8 cellular contexts compared by ENCODE assay signal in genomic region chr2:211455225-211455841, GRCh38.
DNase-seq lines count a peak whose midpoint lies in the region; ATAC-seq and TF ChIP-seq lines count a peak whose summit lies in the region.

No MANE protein-coding gene starts in this region.

- no peaks in the 10 kb centered on the region for H3K4me1 ChIP-seq in Caco-2
- no peaks in the 10 kb centered on the region for H3K4me1 ChIP-seq in ascending aorta

- no peaks in the 10 kb centered on the region for H3K9me3 Mint-ChIP-seq in Caco-2 (ENCODE audit: unreplicated experiment)

- H3K27ac Mint-ChIP-seq in Caco-2 (ENCODE audit: unreplicated experiment): no peak overlapping the region

- H3K9me3 ChIP-seq in Caco-2 (no peaks in the 10 kb centered on the region), ascending aorta (no peaks in the 10 kb centered on the region)

- H3K27ac ChIP-seq in ascending aorta: no peak overlapping the region

- DNase-seq in Caco-2: peak; percentile 37 to 38
- DNase-seq in NCI-H2196 treated with DMSO at 0.1 percent for 48 hours (lab: John Stamatoyannopoulos, UW; ENCODE audit: unreplicated experiment): peak; percentile 20
- no peak for DNase-seq in ascending aorta (ENCODE audit: low spot score in 2 of 2)
- DNase-seq in hippocampal formation (lab: John Stamatoyannopoulos, UW): peak; percentile 46 to 61
- peak; percentile 1 for DNase-seq in stimulated activated CD4-positive, alpha-beta T cell treated with anti-CD3 and anti-CD28 coated beads, Interleukin-4, amount 100 ng/mL, for 1 hour
- DNase-seq in mesenteric fat pad (ENCODE audit: low spot score): no peak

- BruUV-seq in Caco-2 (replicated peaks; lab: Mats Ljungman, UMichigan): no TSS peak

- intact Hi-C loops in Caco-2 (cut with micrococcal nuclease; ENCODE audit: unreplicated experiment): loop anchor here (1.0 to 10.0 kb wide), 2 partner anchors 241 to 1112 kb away; no protein-coding TSS in a partner anchor
- intact Hi-C loops in ascending aorta (cut with DNase I): loop anchor here (5.0 kb wide), 1 partner anchor 1112 kb away; no protein-coding TSS in a partner anchor

- no peaks in the 10 kb centered on the region for H3K36me3 Mint-ChIP-seq in Caco-2 (ENCODE audit: insufficient read depth, unreplicated experiment)

- CTCF ChIA-PET in Caco-2 (lab: Charles Lee): interaction anchor here (0.6 to 1.1 kb wide), 3 partner anchors 14 to 1113 kb away, joined by 3 to 5 read pairs (median 4); no protein-coding TSS in a partner anchor

- ATAC-seq in GM18867 (IDR thresholded peaks at IDR 0.05; ENCODE audit: unreplicated experiment): peak; percentile 74
- ATAC-seq in HG03060 (IDR thresholded peaks at IDR 0.05; ENCODE audit: low read depth, unreplicated experiment): peak; percentile 57

- no peaks in the 10 kb centered on the region for H3K4me1 Mint-ChIP-seq in Caco-2 (ENCODE audit: low read depth, unreplicated experiment)

- TF ChIP-seq CTCF in Caco-2 (IDR thresholded peaks at IDR 0.05; ENCODE audit: insufficient read depth in 1 of 2, low read depth in 1 of 2, low read length in 1 of 2, severe bottlenecking in 1 of 2, unreplicated experiment in 1 of 2) (peak; percentile 71 to 93), ascending aorta (IDR thresholded peaks at IDR 0.05) (peak; percentile 30 to 86 (median 84))

- POLR2A ChIA-PET in Caco-2 (lab: Charles Lee): no interaction called here

- H3K4me3 ChIP-seq in Caco-2 (ENCODE audit: low read depth, low read length) (no peak overlapping the region), ascending aorta (no peak overlapping the region)

- H3K36me3 ChIP-seq in Caco-2 (ENCODE audit: control insufficient read depth, insufficient read depth, low read length): no peaks in the 10 kb centered on the region
- no peaks in the 10 kb centered on the region for H3K36me3 ChIP-seq in ascending aorta

- H3K27me3 ChIP-seq in Caco-2 (replicated peaks; ENCODE audit: control insufficient read depth, insufficient read depth, low read length): no peaks in the 10 kb centered on the region; the same call in 1 of the 2 replicates
- no peaks in the 10 kb centered on the region for H3K27me3 ChIP-seq in ascending aorta

- H3K27me3 Mint-ChIP-seq in Caco-2 (ENCODE audit: insufficient read depth, unreplicated experiment): peaks cover 6% of the 10 kb centered on the region

- H3K4me3 Mint-ChIP-seq in Caco-2 (ENCODE audit: unreplicated experiment): no peak overlapping the region

Comparison
In these comparisons a context has a peak if more than half of its experiments do, and no peak if none do; other contexts are left out.
1. DNase-seq: peak in Caco-2 (2 of 2), NCI-H2196 treated with DMSO at 0.1 percent for 48 hours (single experiment), hippocampal formation (2 of 2) and stimulated activated CD4-positive, alpha-beta T cell treated with anti-CD3 and anti-CD28 coated beads, Interleukin-4, amount 100 ng/mL, for 1 hour (single experiment); none in ascending aorta (0 of 2) and mesenteric fat pad (single experiment).